7 cellular contexts compared by ENCODE assay signal in genomic region chr20:47317127-47317895, GRCh38. TPM values are rescaled to one million over a fixed set of nuclear protein-coding genes. Genes with fewer than 3 reads are reported as not detected.
DNase-seq lines count a peak whose midpoint lies in the region; ATAC-seq and TF ChIP-seq lines count a peak whose summit lies in the region.

No MANE protein-coding gene starts in this region.

- no peak overlapping the region for H3K4me3 ChIP-seq in uterus

- H3K9me3 Mint-ChIP-seq in HFFc6, result peaks cover 4% of the 10 kb centered on the region; the same call in 1 of the 2 replicates
- no peaks in the 10 kb centered on the region for H3K9me3 Mint-ChIP-seq in activated naive CD8-positive, alpha-beta T cell treated with anti-CD3 and anti-CD28 coated beads, Interleukin-2, amount 50 U/mL, for 24 hours

- peak overlapping the region; percentile 98 for H3K27ac Mint-ChIP-seq in HFFc6
- peak overlapping the region; percentile 91 for H3K27ac Mint-ChIP-seq in activated naive CD8-positive, alpha-beta T cell treated with anti-CD3 and anti-CD28 coated beads, Interleukin-2, amount 50 U/mL, for 24 hours

- peaks cover 22% of the 10 kb centered on the region for H3K36me3 Mint-ChIP-seq in HFFc6 (ENCODE audit: low read depth)
- peaks cover 6% of the 10 kb centered on the region for H3K36me3 Mint-ChIP-seq in activated naive CD8-positive, alpha-beta T cell treated with anti-CD3 and anti-CD28 coated beads, Interleukin-2, amount 50 U/mL, for 24 hours (ENCODE audit: low read depth)

- H3K27me3 Mint-ChIP-seq in HFFc6 (ENCODE audit: insufficient read depth), result peaks cover 15% of the 10 kb centered on the region
- H3K27me3 Mint-ChIP-seq in activated naive CD8-positive, alpha-beta T cell treated with anti-CD3 and anti-CD28 coated beads, Interleukin-2, amount 50 U/mL, for 24 hours, result no peaks in the 10 kb centered on the region

- intact Hi-C loops in left cardiac atrium (cut with DNase I), result loop anchor here in 1 of 2 donors (5.0 kb wide), 1 partner anchor 40 kb away; the partner anchor contains the start of gene ZMYND8
- intact Hi-C loops in uterus (cut with DNase I; ENCODE audit: low total_unique reads), result loop anchor here (5.0 kb wide), 1 partner anchor 40 kb away; the partner anchor contains the start of gene ZMYND8

- TF ChIP-seq POLR2A in uterus (IDR thresholded peaks at IDR 0.05), result peak; percentile 31 to 41

- TF ChIP-seq CTCF in HFFc6 (IDR thresholded peaks at IDR 0.05) (no peak), uterus (IDR thresholded peaks at IDR 0.05) (no peak)

- peak overlapping the region; percentile 93 to 98 for H3K27ac ChIP-seq in uterus

- peaks cover 78% of the 10 kb centered on the region for H3K4me1 Mint-ChIP-seq in HFFc6 (ENCODE audit: low read depth)
- H3K4me1 Mint-ChIP-seq in activated naive CD8-positive, alpha-beta T cell treated with anti-CD3 and anti-CD28 coated beads, Interleukin-2, amount 50 U/mL, for 24 hours, result peaks cover 62% of the 10 kb centered on the region

- ATAC-seq in activated naive CD8-positive, alpha-beta T cell treated with anti-CD3 and anti-CD28 coated beads, Interleukin-2, amount 50 U/mL, for 24 hours, result peak; percentile 81
- peak; percentile 60 to 82 for ATAC-seq in left cardiac atrium
- ATAC-seq in HG02642 (IDR thresholded peaks at IDR 0.05; ENCODE audit: poor library complexity, unreplicated experiment), result no peak

- DNase-seq in HFFc6, result peak; percentile 89
- peak; percentile 94 for DNase-seq in SW 1271 (lab: John Stamatoyannopoulos, UW)
- DNase-seq in activated naive CD8-positive, alpha-beta T cell treated with anti-CD3 and anti-CD28 coated beads, Interleukin-2, amount 50 U/mL, for 24 hours, result peak; percentile 65
- DNase-seq in left cardiac atrium, result peak; percentile 90
- DNase-seq in renal cortical epithelial cell (ENCODE audit: low read depth), result peak; percentile 98
- DNase-seq in uterus, result peak; percentile 77 to 90

- H3K36me3 ChIP-seq in uterus, result no peaks in the 10 kb centered on the region

- H3K27me3 ChIP-seq in uterus, result no peaks in the 10 kb centered on the region

- H3K9me3 ChIP-seq in uterus, result no peaks in the 10 kb centered on the region

- H3K4me3 Mint-ChIP-seq in HFFc6, result peak overlapping the region; percentile 80
- peak overlapping the region; percentile 48 for H3K4me3 Mint-ChIP-seq in activated naive CD8-positive, alpha-beta T cell treated with anti-CD3 and anti-CD28 coated beads, Interleukin-2, amount 50 U/mL, for 24 hours

- H3K4me1 ChIP-seq in uterus, result peaks cover 28 to 36% of the 10 kb centered on the region in 2 donors

RNA-seq across cellular contexts. Expression of gene ZMYND8, which starts 39.2 kb away (rescaled TPM):
- total RNA-seq in HFFc6 (2021; fragmentation: NEBNext Ultra II Directional; extraction: Animal tissue kit (Norgen Biotek cat#: 25700)), result 10 to 100 TPM; 27.8 to 38.3 (median 34.8) TPM
- total RNA-seq in left cardiac atrium (10 to 100 TPM; 22.6 to 27.5 TPM), renal cortical epithelial cell (11.8 and 21.9 TPM in 2 replicates), uterus (10 to 100 TPM; 10.2 to 26.7 (median 16.0) TPM)
